ENCODE assay signal across 8 cellular contexts in the genomic region with DNA sequence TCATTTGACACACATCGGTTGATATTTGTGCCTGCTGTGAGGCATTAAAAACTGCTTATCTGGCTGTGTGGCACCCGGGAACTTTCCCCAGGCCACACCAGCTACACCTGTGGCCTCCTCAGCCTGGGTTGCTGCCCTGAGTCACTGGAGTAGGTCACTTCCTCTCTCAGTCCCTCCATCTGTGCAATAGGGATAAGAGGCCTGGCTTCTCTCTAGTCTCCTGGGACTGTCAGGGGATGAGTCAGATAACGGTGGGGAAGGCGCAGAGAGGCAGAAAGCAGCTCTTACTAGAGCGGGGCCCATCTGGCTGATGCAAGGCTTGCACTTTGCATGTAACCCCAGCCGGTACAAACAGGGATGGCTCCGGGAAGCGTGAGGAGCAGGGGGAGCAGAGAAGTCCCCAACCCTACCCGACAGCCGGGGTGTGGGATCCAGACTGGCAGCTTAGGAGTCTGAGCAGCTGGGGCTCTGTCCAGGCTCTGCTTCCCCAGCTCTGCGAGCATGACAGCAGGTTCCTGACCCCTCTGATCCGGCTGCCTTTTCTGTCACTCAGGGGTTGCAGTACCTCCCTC. TPM values are rescaled to one million over a fixed set of nuclear protein-coding genes. Genes with fewer than 3 reads are reported as not detected.
DNase-seq lines count a peak whose midpoint lies in the region; ATAC-seq and TF ChIP-seq lines count a peak whose summit lies in the region.

No MANE protein-coding gene starts in this region.

- ATAC-seq in GM19438 (IDR thresholded peaks at IDR 0.05; ENCODE audit: low read depth, unreplicated experiment) (peak; percentile 61), HG03457 (IDR thresholded peaks at IDR 0.05; ENCODE audit: unreplicated experiment) (peak; percentile 56)

- H3K9me3 ChIP-seq in Caco-2 (no peaks in the 10 kb centered on the region), endodermal cell (ENCODE audit: control insufficient read depth, low read length) (no peaks in the 10 kb centered on the region), thymus (ENCODE audit: control insufficient read depth) (no peaks in the 10 kb centered on the region)

- H3K4me3 ChIP-seq in Caco-2 (ENCODE audit: low read depth, low read length) = no peak overlapping the region
- no peak overlapping the region for H3K4me3 ChIP-seq in endodermal cell (ENCODE audit: low read length)
- peak overlapping the region; percentile 24 for H3K4me3 ChIP-seq in thymus (ENCODE audit: low read length)

- H3K27me3 Mint-ChIP-seq in Caco-2 (ENCODE audit: insufficient read depth, unreplicated experiment) (no peaks in the 10 kb centered on the region), endodermal cell (ENCODE audit: insufficient read depth) (peaks cover 6% of the 10 kb centered on the region)
- no peaks in the 10 kb centered on the region for H3K27me3 Mint-ChIP-seq in activated CD4-positive, alpha-beta memory T cell treated with anti-CD3 and anti-CD28 coated beads, Interleukin-2, amount 10 ng/mL, durations not matched to agents 7 days and 5 days

- H3K36me3 Mint-ChIP-seq in Caco-2 (ENCODE audit: insufficient read depth, unreplicated experiment) (peaks cover 13% of the 10 kb centered on the region), endodermal cell (ENCODE audit: low read depth) (no peaks in the 10 kb centered on the region)
- peaks cover 8% of the 10 kb centered on the region for H3K36me3 Mint-ChIP-seq in activated CD4-positive, alpha-beta memory T cell treated with anti-CD3 and anti-CD28 coated beads, Interleukin-2, amount 10 ng/mL, durations not matched to agents 7 days and 5 days (ENCODE audit: low read depth)

- H3K4me3 Mint-ChIP-seq in Caco-2 (ENCODE audit: unreplicated experiment) = peak overlapping the region; percentile 64
- peak overlapping the region; percentile 71 for H3K4me3 Mint-ChIP-seq in activated CD4-positive, alpha-beta memory T cell treated with anti-CD3 and anti-CD28 coated beads, Interleukin-2, amount 10 ng/mL, durations not matched to agents 7 days and 5 days
- H3K4me3 Mint-ChIP-seq in endodermal cell = no peak overlapping the region

- H3K4me1 Mint-ChIP-seq in Caco-2 (ENCODE audit: low read depth, unreplicated experiment) (peaks cover 49% of the 10 kb centered on the region), endodermal cell (peaks cover 23% of the 10 kb centered on the region)
- H3K4me1 Mint-ChIP-seq in activated CD4-positive, alpha-beta memory T cell treated with anti-CD3 and anti-CD28 coated beads, Interleukin-2, amount 10 ng/mL, durations not matched to agents 7 days and 5 days = peaks cover 79% of the 10 kb centered on the region

- H3K27ac Mint-ChIP-seq in Caco-2 (ENCODE audit: unreplicated experiment) (peak overlapping the region; percentile 99), endodermal cell (peak overlapping the region; percentile 97)
- H3K27ac Mint-ChIP-seq in activated CD4-positive, alpha-beta memory T cell treated with anti-CD3 and anti-CD28 coated beads, Interleukin-2, amount 10 ng/mL, durations not matched to agents 7 days and 5 days = peak overlapping the region; percentile 98

- H3K9me3 Mint-ChIP-seq in Caco-2 (ENCODE audit: unreplicated experiment) (no peaks in the 10 kb centered on the region), endodermal cell (no peaks in the 10 kb centered on the region)
- no peaks in the 10 kb centered on the region for H3K9me3 Mint-ChIP-seq in activated CD4-positive, alpha-beta memory T cell treated with anti-CD3 and anti-CD28 coated beads, Interleukin-2, amount 10 ng/mL, durations not matched to agents 7 days and 5 days

- POLR2A ChIA-PET in Caco-2 (lab: Charles Lee) = interaction anchor here (0.5 to 4.2 kb wide), 20 partner anchors 9 to 1446 kb away, joined by 3 to 127 read pairs (median 4); partner anchors contain the start of genes ANAPC16, ASCC1, DDIT4 and MCU
- POLR2A ChIA-PET in activated CD4-positive, alpha-beta memory T cell treated with anti-CD3 and anti-CD28 coated beads, Interleukin-2, amount 10 ng/mL, durations not matched to agents 7 days and 5 days (lab: Charles Lee) = interaction anchor here (0.9 to 14.4 kb wide), 13 partner anchors 8 to 232 kb away, joined by 3 to 448 read pairs (median 23); partner anchors contain the start of genes ANAPC16, ASCC1, DDIT4 and SPOCK2

- WGBS in endodermal cell (ENCODE audit: insufficient coverage in 1 of 2, insufficient read length in 1 of 2), 2 experiments = 38 to 44% methylated on average over 10 to 12 of the region's 12 CpGs
- WGBS in thymus = 38% methylated on average over 12 of the region's 12 CpGs

- peak overlapping the region; percentile 79 for H3K27ac ChIP-seq in endodermal cell (ENCODE audit: low read depth, low read length)
- H3K27ac ChIP-seq in thymus (ENCODE audit: low read depth) = peak overlapping the region; percentile 93

- CTCF ChIA-PET in Caco-2 (lab: Charles Lee) = interaction anchor here (0.5 to 2.7 kb wide), 10 partner anchors 12 to 423 kb away, joined by 3 to 17 read pairs (median 6); partner anchors contain the start of genes ANAPC16 and ASCC1
- CTCF ChIA-PET in activated CD4-positive, alpha-beta memory T cell treated with anti-CD3 and anti-CD28 coated beads, Interleukin-2, amount 10 ng/mL, durations not matched to agents 7 days and 5 days (lab: Charles Lee) = interaction anchor here (0.6 to 4.5 kb wide), 14 partner anchors 11 to 272 kb away, joined by 3 to 32 read pairs (median 6); partner anchors contain the start of gene DDIT4

- TF ChIP-seq CTCF in Caco-2 (IDR thresholded peaks at IDR 0.05; ENCODE audit: insufficient read depth in 1 of 2, low read depth in 1 of 2, low read length in 1 of 2, severe bottlenecking in 1 of 2, unreplicated experiment in 1 of 2) (no peak), endodermal cell (conservative IDR thresholded peaks at IDR 0.05) (no peak)

- no peaks in the 10 kb centered on the region for H3K27me3 ChIP-seq in Caco-2 (replicated peaks; ENCODE audit: control insufficient read depth, insufficient read depth, low read length)
- no peaks in the 10 kb centered on the region for H3K27me3 ChIP-seq in endodermal cell (ENCODE audit: control insufficient read depth, insufficient read depth, low read length, poor library complexity, severe bottlenecking)
- no peaks in the 10 kb centered on the region for H3K27me3 ChIP-seq in thymus (ENCODE audit: control insufficient read depth, insufficient read depth)

- H3K9ac ChIP-seq in endodermal cell (ENCODE audit: extremely low read depth, low read length, poor library complexity, severe bottlenecking) = peak overlapping the region; percentile 33

- BruUV-seq in Caco-2 (replicated peaks; lab: Mats Ljungman, UMichigan) = no TSS peak

- H3K36me3 ChIP-seq in Caco-2 (ENCODE audit: control insufficient read depth, insufficient read depth, low read length) (no peaks in the 10 kb centered on the region), endodermal cell (ENCODE audit: control insufficient read depth, insufficient read depth, low read length) (no peaks in the 10 kb centered on the region), thymus (ENCODE audit: control insufficient read depth, insufficient read depth) (no peaks in the 10 kb centered on the region)

- intact Hi-C loops in Caco-2 (cut with micrococcal nuclease; ENCODE audit: unreplicated experiment) = loop anchor here (1.0 kb wide), 3 partner anchors 43 to 60 kb away; partner anchors contain the start of gene DDIT4

- peaks cover 44% of the 10 kb centered on the region for H3K4me1 ChIP-seq in Caco-2
- H3K4me1 ChIP-seq in endodermal cell (ENCODE audit: control insufficient read depth, insufficient read depth, low read length) = peaks cover 14% of the 10 kb centered on the region
- peaks cover 80% of the 10 kb centered on the region for H3K4me1 ChIP-seq in thymus (ENCODE audit: control insufficient read depth, insufficient read depth, low read length)

- DNase-seq in Caco-2 = peak; percentile 91 to 98
- peak; percentile 97 for DNase-seq in NCI-H82 treated with DMSO at 0.1 percent for 48 hours (lab: John Stamatoyannopoulos, UW; ENCODE audit: unreplicated experiment)
- DNase-seq in activated CD4-positive, alpha-beta memory T cell treated with anti-CD3 and anti-CD28 coated beads, Interleukin-2, amount 10 ng/mL, durations not matched to agents 7 days and 5 days = peak; percentile 73
- DNase-seq in endodermal cell = peak; percentile 90
- DNase-seq in myocyte (ENCODE audit: low read depth) = peak; percentile 99

RNA-seq across cellular contexts. Expression of gene DNAJB12, which starts 34.0 kb away (rescaled TPM):
- total RNA-seq in Caco-2 (2022) (56.0 and 58.1 TPM in 2 replicates), endodermal cell (10 to 100 TPM; 22.6 to 27.5 TPM), myocyte (27.1 and 30.3 TPM in 2 replicates)
- total RNA-seq in activated CD4-positive, alpha-beta memory T cell treated with anti-CD3 and anti-CD28 coated beads, Interleukin-2, amount 10 ng/mL, durations not matched to agents 7 days and 5 days = 10 to 100 TPM; 23.8 to 26.7 TPM
- polyA plus RNA-seq in endodermal cell (2013, experiment 1 of 2) = 18.3 TPM
- polyA plus RNA-seq in endodermal cell (2013, experiment 2 of 2) = 17.5 TPM
- 41.3 TPM for polyA plus RNA-seq in myocyte (2012)
- 14.6 TPM for polyA plus RNA-seq in thymus

RNA-seq across cellular contexts. Expression of gene DDIT4, which starts 47.0 kb away (rescaled TPM):
- total RNA-seq in Caco-2 (2022) = 152 and 155 TPM in 2 replicates
- total RNA-seq in activated CD4-positive, alpha-beta memory T cell treated with anti-CD3 and anti-CD28 coated beads, Interleukin-2, amount 10 ng/mL, durations not matched to agents 7 days and 5 days = 100 to 1,000 TPM; 475 to 481 TPM
- total RNA-seq in endodermal cell = 10 to 100 TPM; 20.5 to 30.2 TPM
- 178 TPM for polyA plus RNA-seq in endodermal cell (2013, experiment 1 of 2)
- 119 TPM for polyA plus RNA-seq in endodermal cell (2013, experiment 2 of 2)
- total RNA-seq in myocyte = 97.0 and 97.3 TPM in 2 replicates
- 242 TPM for polyA plus RNA-seq in myocyte (2012)
- 628 TPM for polyA plus RNA-seq in thymus
